ENCODE assay signal across 9 cellular contexts in genomic region chr14:69610859-69611263, GRCh38. TPM values are rescaled to one million over a fixed set of nuclear protein-coding genes. Genes with fewer than 3 reads are reported as not detected.
A peak's percentile ranks its signal among the peaks of the same experiment; 100 is the strongest.
DNase-seq lines count a peak whose midpoint lies in the region; ATAC-seq lines count a peak whose summit lies in the region.
"Had no signal": no experiment of that assay in that cellular context is flagged by ENCODE, and none has a peak within 500 bp of the region (broad histone marks: within the 10 kb centered on the region; RNA-seq: fewer than 3 reads in every experiment).

No MANE protein-coding gene starts in this region.

- H3K27ac ChIP-seq in iPS DF 6.9 (ENCODE audit: low read length): no peak overlapping the region

- no peak for ATAC-seq in stimulated activated naive B cell treated with anti-CD40 and anti-IgM and Interleukin-4, amounts not matched to agents 10 μg/mL and 1 μg/mL and 100 μg/mL, for 72 hours (replicated peaks)
- ATAC-seq in HG02970 (IDR thresholded peaks at IDR 0.05; ENCODE audit: low FRiP score, unreplicated experiment) (no peak), HG03432 (IDR thresholded peaks at IDR 0.05; ENCODE audit: unreplicated experiment) (no peak)

- H3K4me1 Mint-ChIP-seq in activated naive CD4-positive, alpha-beta T cell treated with anti-CD3 and anti-CD28 coated beads, Interleukin-2, amount 50 U/mL, for 24 hours: peaks cover 58% of the 10 kb centered on the region
- peaks cover 47% of the 10 kb centered on the region for H3K4me1 Mint-ChIP-seq in activated T-helper 2 cell treated with anti-CD3 and anti-CD28 coated beads, Interferon-gamma antibody, Interleukin-2, Interleukin-4, amounts not matched to agents 10 μg/mL and 5 μg/mL and 100 μg/mL, durations not matched to agents 14 hours and 24 hours and 36 hours (ENCODE audit: low read depth)
- peaks cover 33 to 57% of the 10 kb centered on the region in 2 donors for H3K4me1 Mint-ChIP-seq in stimulated activated naive B cell treated with anti-CD40 and anti-IgM and Interleukin-4, amounts not matched to agents 10 μg/mL and 1 μg/mL and 100 μg/mL, for 72 hours

- H3K27me3 ChIP-seq in iPS DF 6.9 (ENCODE audit: control insufficient read depth, insufficient read depth, low read length): no peaks in the 10 kb centered on the region

- H3K27me3 Mint-ChIP-seq in activated naive CD4-positive, alpha-beta T cell treated with anti-CD3 and anti-CD28 coated beads, Interleukin-2, amount 50 U/mL, for 24 hours: no peaks in the 10 kb centered on the region
- H3K27me3 Mint-ChIP-seq in activated T-helper 2 cell treated with anti-CD3 and anti-CD28 coated beads, Interferon-gamma antibody, Interleukin-2, Interleukin-4, amounts not matched to agents 10 μg/mL and 5 μg/mL and 100 μg/mL, durations not matched to agents 14 hours and 24 hours and 36 hours (ENCODE audit: low read depth): no peaks in the 10 kb centered on the region
- H3K27me3 Mint-ChIP-seq in stimulated activated naive B cell treated with anti-CD40 and anti-IgM and Interleukin-4, amounts not matched to agents 10 μg/mL and 1 μg/mL and 100 μg/mL, for 72 hours: no peaks in the 10 kb centered on the region

- peak overlapping the region; percentile 60; the same call in 1 of the 2 replicates for H3K4me3 ChIP-seq in iPS DF 6.9 (ENCODE audit: low read length)

- H3K9me3 Mint-ChIP-seq in activated naive CD4-positive, alpha-beta T cell treated with anti-CD3 and anti-CD28 coated beads, Interleukin-2, amount 50 U/mL, for 24 hours: no peaks in the 10 kb centered on the region
- no peaks in the 10 kb centered on the region for H3K9me3 Mint-ChIP-seq in activated T-helper 2 cell treated with anti-CD3 and anti-CD28 coated beads, Interferon-gamma antibody, Interleukin-2, Interleukin-4, amounts not matched to agents 10 μg/mL and 5 μg/mL and 100 μg/mL, durations not matched to agents 14 hours and 24 hours and 36 hours
- H3K9me3 Mint-ChIP-seq in stimulated activated naive B cell treated with anti-CD40 and anti-IgM and Interleukin-4, amounts not matched to agents 10 μg/mL and 1 μg/mL and 100 μg/mL, for 72 hours: no peaks in the 10 kb centered on the region

- no peaks in the 10 kb centered on the region for H3K9me3 ChIP-seq in iPS DF 6.9 (ENCODE audit: control insufficient read depth, insufficient read depth, low read length)

- peaks cover 2% of the 10 kb centered on the region; the same call in 1 of the 2 replicates for H3K4me1 ChIP-seq in iPS DF 6.9 (ENCODE audit: control insufficient read depth, insufficient read depth, low read length)

- H3K4me3 Mint-ChIP-seq in activated naive CD4-positive, alpha-beta T cell treated with anti-CD3 and anti-CD28 coated beads, Interleukin-2, amount 50 U/mL, for 24 hours: peak overlapping the region; percentile 91
- peak overlapping the region; percentile 94 for H3K4me3 Mint-ChIP-seq in activated T-helper 2 cell treated with anti-CD3 and anti-CD28 coated beads, Interferon-gamma antibody, Interleukin-2, Interleukin-4, amounts not matched to agents 10 μg/mL and 5 μg/mL and 100 μg/mL, durations not matched to agents 14 hours and 24 hours and 36 hours (ENCODE audit: low read depth)
- H3K4me3 Mint-ChIP-seq in stimulated activated naive B cell treated with anti-CD40 and anti-IgM and Interleukin-4, amounts not matched to agents 10 μg/mL and 1 μg/mL and 100 μg/mL, for 72 hours: peak overlapping the region; percentile 85

- no peak for DNase-seq in activated naive CD4-positive, alpha-beta T cell (lab: John Stamatoyannopoulos, UW)
- no peak for DNase-seq in activated T-helper 2 cell treated with anti-CD3 and anti-CD28 coated beads, Interferon-gamma antibody, Interleukin-2, Interleukin-4, amounts not matched to agents 10 μg/mL and 5 μg/mL and 100 μg/mL, durations not matched to agents 14 hours and 24 hours and 36 hours (ENCODE audit: low spot score)
- DNase-seq in iPS DF 6.9 (ENCODE audit: low read depth, low spot score) (no peak), amniotic stem cell (lab: John Stamatoyannopoulos, UW) (no peak)
- DNase-seq in stimulated activated naive B cell treated with anti-CD40 and anti-IgM and Interleukin-4, amounts not matched to agents 10 μg/mL and 1 μg/mL and 100 μg/mL, for 72 hours: no peak

- no CpG with 5 or more reads among the region's 10 CpGs for WGBS in iPS DF 6.9 (ENCODE audit: insufficient coverage, insufficient read length)

- no peaks in the 10 kb centered on the region for H3K36me3 ChIP-seq in iPS DF 6.9 (ENCODE audit: control insufficient read depth, insufficient read depth, low read length)

- peaks cover 14% of the 10 kb centered on the region for H3K36me3 Mint-ChIP-seq in activated naive CD4-positive, alpha-beta T cell treated with anti-CD3 and anti-CD28 coated beads, Interleukin-2, amount 50 U/mL, for 24 hours
- peaks cover 16% of the 10 kb centered on the region for H3K36me3 Mint-ChIP-seq in activated T-helper 2 cell treated with anti-CD3 and anti-CD28 coated beads, Interferon-gamma antibody, Interleukin-2, Interleukin-4, amounts not matched to agents 10 μg/mL and 5 μg/mL and 100 μg/mL, durations not matched to agents 14 hours and 24 hours and 36 hours (ENCODE audit: low read depth)
- H3K36me3 Mint-ChIP-seq in stimulated activated naive B cell treated with anti-CD40 and anti-IgM and Interleukin-4, amounts not matched to agents 10 μg/mL and 1 μg/mL and 100 μg/mL, for 72 hours: peaks cover 4 to 16% of the 10 kb centered on the region in 2 donors

- intact Hi-C loops in activated T-helper 2 cell treated with anti-CD3 and anti-CD28 coated beads, Interferon-gamma antibody, Interleukin-2, Interleukin-4, amounts not matched to agents 10 μg/mL and 5 μg/mL and 100 μg/mL, durations not matched to agents 14 hours and 24 hours and 36 hours (cut with micrococcal nuclease): loop anchor here (1.0 to 10.0 kb wide), 3 partner anchors 106 to 636 kb away; partner anchors contain the start of genes ACTN1 and SRSF5

- peak overlapping the region; percentile 86 for H3K27ac Mint-ChIP-seq in activated naive CD4-positive, alpha-beta T cell treated with anti-CD3 and anti-CD28 coated beads, Interleukin-2, amount 50 U/mL, for 24 hours
- H3K27ac Mint-ChIP-seq in activated T-helper 2 cell treated with anti-CD3 and anti-CD28 coated beads, Interferon-gamma antibody, Interleukin-2, Interleukin-4, amounts not matched to agents 10 μg/mL and 5 μg/mL and 100 μg/mL, durations not matched to agents 14 hours and 24 hours and 36 hours: peak overlapping the region; percentile 97
- peak overlapping the region; percentile 93 for H3K27ac Mint-ChIP-seq in stimulated activated naive B cell treated with anti-CD40 and anti-IgM and Interleukin-4, amounts not matched to agents 10 μg/mL and 1 μg/mL and 100 μg/mL, for 72 hours

RNA-seq across cellular contexts. Expression of gene SUSD6, which starts 0.5 kb away (rescaled TPM):
- total RNA-seq in activated T-helper 2 cell treated with anti-CD3 and anti-CD28 coated beads, Interferon-gamma antibody, Interleukin-2, Interleukin-4, amounts not matched to agents 10 μg/mL and 5 μg/mL and 100 μg/mL, durations not matched to agents 14 hours and 24 hours and 36 hours: 46.6 and 46.7 TPM in 2 replicates

RNA-seq across cellular contexts. Expression of gene CCDC177, which starts 36.2 kb away (rescaled TPM):
- 0.05 TPM in 1 of 2 replicates, not detected in the other for total RNA-seq in activated T-helper 2 cell treated with anti-CD3 and anti-CD28 coated beads, Interferon-gamma antibody, Interleukin-2, Interleukin-4, amounts not matched to agents 10 μg/mL and 5 μg/mL and 100 μg/mL, durations not matched to agents 14 hours and 24 hours and 36 hours
- total RNA-seq: lung microvascular endothelial cell had no signal
